In the genomic region with DNA sequence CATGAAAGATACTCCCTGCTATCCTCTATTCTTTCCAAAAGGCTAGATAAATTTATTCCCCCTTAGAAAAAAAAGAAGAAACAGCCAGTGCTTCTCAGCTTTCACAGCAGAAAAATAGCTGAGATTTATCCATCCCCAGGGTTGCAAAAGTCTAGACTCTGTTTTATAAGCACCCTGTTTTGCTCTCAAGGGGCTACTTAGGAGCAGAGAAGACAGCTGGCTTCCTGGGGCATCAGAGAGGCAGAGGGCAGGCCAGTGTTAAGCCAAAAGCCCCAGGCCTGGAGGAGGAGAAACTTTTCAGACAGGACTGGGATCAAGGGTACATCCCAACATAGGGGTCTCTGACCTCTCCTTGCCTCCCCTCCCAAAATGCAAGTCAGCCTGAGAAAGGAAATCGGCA, we compare ENCODE assay signal across 1 cellular context.
TF ChIP-seq lines count a peak whose summit lies in the region.

No MANE protein-coding gene starts in this region.

TF ChIP-seq in K562, 482 proteins besides CTCF, POLR2A, EP300 and RAD21:
- no peak for TF ChIP-seq ZNF143 (CRISPR knock-in tag; IDR thresholded peaks at IDR 0.05)
- TF ChIP-seq ZNF740 (CRISPR knock-in tag; IDR thresholded peaks at IDR 0.05): no peak
- TF ChIP-seq ZNF740 (tag; IDR thresholded peaks at IDR 0.05): no peak
- no peak for TF ChIP-seq ZC3H8 (IDR thresholded peaks at IDR 0.05)
- no peak for TF ChIP-seq PURB (CRISPR knock-in tag; IDR thresholded peaks at IDR 0.05; ENCODE audit: low read depth)
- TF ChIP-seq, protein P1, sequence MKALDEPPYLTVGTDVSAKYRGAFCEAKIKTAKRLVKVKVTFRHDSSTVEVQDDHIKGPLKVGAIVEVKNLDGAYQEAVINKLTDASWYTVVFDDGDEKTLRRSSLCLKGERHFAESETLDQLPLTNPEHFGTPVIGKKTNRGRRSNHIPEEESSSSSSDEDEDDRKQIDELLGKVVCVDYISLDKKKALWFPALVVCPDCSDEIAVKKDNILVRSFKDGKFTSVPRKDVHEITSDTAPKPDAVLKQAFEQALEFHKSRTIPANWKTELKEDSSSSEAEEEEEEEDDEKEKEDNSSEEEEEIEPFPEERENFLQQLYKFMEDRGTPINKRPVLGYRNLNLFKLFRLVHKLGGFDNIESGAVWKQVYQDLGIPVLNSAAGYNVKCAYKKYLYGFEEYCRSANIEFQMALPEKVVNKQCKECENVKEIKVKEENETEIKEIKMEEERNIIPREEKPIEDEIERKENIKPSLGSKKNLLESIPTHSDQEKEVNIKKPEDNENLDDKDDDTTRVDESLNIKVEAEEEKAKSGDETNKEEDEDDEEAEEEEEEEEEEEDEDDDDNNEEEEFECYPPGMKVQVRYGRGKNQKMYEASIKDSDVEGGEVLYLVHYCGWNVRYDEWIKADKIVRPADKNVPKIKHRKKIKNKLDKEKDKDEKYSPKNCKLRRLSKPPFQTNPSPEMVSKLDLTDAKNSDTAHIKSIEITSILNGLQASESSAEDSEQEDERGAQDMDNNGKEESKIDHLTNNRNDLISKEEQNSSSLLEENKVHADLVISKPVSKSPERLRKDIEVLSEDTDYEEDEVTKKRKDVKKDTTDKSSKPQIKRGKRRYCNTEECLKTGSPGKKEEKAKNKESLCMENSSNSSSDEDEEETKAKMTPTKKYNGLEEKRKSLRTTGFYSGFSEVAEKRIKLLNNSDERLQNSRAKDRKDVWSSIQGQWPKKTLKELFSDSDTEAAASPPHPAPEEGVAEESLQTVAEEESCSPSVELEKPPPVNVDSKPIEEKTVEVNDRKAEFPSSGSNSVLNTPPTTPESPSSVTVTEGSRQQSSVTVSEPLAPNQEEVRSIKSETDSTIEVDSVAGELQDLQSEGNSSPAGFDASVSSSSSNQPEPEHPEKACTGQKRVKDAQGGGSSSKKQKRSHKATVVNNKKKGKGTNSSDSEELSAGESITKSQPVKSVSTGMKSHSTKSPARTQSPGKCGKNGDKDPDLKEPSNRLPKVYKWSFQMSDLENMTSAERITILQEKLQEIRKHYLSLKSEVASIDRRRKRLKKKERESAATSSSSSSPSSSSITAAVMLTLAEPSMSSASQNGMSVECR (CRISPR knock-in tag; IDR thresholded peaks at IDR 0.05): no peak
- TF ChIP-seq, protein P2, sequence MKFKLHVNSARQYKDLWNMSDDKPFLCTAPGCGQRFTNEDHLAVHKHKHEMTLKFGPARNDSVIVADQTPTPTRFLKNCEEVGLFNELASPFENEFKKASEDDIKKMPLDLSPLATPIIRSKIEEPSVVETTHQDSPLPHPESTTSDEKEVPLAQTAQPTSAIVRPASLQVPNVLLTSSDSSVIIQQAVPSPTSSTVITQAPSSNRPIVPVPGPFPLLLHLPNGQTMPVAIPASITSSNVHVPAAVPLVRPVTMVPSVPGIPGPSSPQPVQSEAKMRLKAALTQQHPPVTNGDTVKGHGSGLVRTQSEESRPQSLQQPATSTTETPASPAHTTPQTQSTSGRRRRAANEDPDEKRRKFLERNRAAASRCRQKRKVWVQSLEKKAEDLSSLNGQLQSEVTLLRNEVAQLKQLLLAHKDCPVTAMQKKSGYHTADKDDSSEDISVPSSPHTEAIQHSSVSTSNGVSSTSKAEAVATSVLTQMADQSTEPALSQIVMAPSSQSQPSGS (CRISPR knock-in tag; IDR thresholded peaks at IDR 0.05): no peak
